16 cellular contexts compared by ENCODE assay signal in the genomic region with DNA sequence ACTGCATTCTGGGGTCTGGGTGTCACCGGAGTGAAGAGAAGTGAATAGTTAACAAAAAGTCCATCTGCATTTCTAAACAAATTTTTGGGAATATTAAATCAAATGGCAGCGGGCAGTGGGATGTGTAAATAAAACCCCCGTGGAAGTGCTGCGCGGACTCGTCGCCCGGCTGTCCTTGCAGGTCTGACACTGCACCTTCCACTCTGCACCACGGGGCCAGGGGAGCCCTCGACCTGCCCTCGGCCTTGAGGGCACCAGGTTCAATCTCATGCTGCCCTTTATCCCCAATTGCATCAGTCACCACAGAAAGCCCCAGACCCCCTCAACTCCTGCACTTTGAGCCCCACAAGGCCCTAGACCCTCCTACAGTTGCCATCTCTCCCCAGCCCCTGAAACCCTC. TPM values are rescaled to one million over a fixed set of nuclear protein-coding genes. Genes with fewer than 3 reads are reported as not detected.
DNase-seq lines count a peak whose midpoint lies in the region; ATAC-seq, FAIRE-seq and TF ChIP-seq lines count a peak whose summit lies in the region.
"Had no signal": no experiment of that assay in that cellular context is flagged by ENCODE, and none has a peak within 500 bp of the region (broad histone marks: within the 10 kb centered on the region; RNA-seq: fewer than 3 reads in every experiment).

No MANE protein-coding gene starts in this region.

- ATAC-seq in left cardiac atrium: no peak
- ATAC-seq: GM23338 had no signal

- intact Hi-C loops in left ventricle myocardium inferior (cut with micrococcal nuclease) (no loop called here), left cardiac atrium (cut with DNase I) (no loop called here), kidney (cut with DNase I) (no loop called here), sigmoid colon (cut with DNase I) (no loop called here)

- TF ChIP-seq CTCF in left ventricle myocardium inferior (IDR thresholded peaks at IDR 0.05; ENCODE audit: borderline replicate concordance) (no peak), kidney (IDR thresholded peaks at IDR 0.05; ENCODE audit: borderline replicate concordance, extremely low read depth, insufficient read depth) (no peak), sigmoid colon (IDR thresholded peaks at IDR 0.05) (no peak)

- H3K27me3 ChIP-seq in left ventricle myocardium inferior (ENCODE audit: low read depth) (peaks cover 20% of the 10 kb centered on the region), sigmoid colon (no peaks in the 10 kb centered on the region), HAP-1 (ENCODE audit: low read depth) (peaks cover 19% of the 10 kb centered on the region), small intestine (ENCODE audit: control insufficient read depth in 2 of 2, insufficient read depth in 2 of 2, low read length in 2 of 2) (peaks cover 3 to 7% of the 10 kb centered on the region in 2 donors)

- H3K4me1 ChIP-seq in left ventricle myocardium inferior (peaks cover 51% of the 10 kb centered on the region), kidney (ENCODE audit: control insufficient read depth in 1 of 2, insufficient read depth in 1 of 2, low read depth in 1 of 2, low read length in 2 of 2) (peaks cover 13 to 24% of the 10 kb centered on the region in 2 donors), sigmoid colon (peaks cover 0 to 38% (median 32%) of the 10 kb centered on the region in 4 donors), HAP-1 (peaks cover 20% of the 10 kb centered on the region), small intestine (ENCODE audit: control insufficient read depth in 2 of 2, insufficient read depth in 1 of 2, low read depth in 1 of 2, low read length in 1 of 2) (no peaks in the 10 kb centered on the region)

- no peaks in the 10 kb centered on the region for H3K9me3 ChIP-seq in left ventricle myocardium inferior (replicated peaks)
- no peaks in the 10 kb centered on the region for H3K9me3 ChIP-seq in kidney (ENCODE audit: control insufficient read depth in 1 of 2, low read length in 2 of 2)
- no peaks in the 10 kb centered on the region for H3K9me3 ChIP-seq in sigmoid colon
- no peaks in the 10 kb centered on the region; the same call in 1 of the 2 replicates for H3K9me3 ChIP-seq in HAP-1
- no peaks in the 10 kb centered on the region for H3K9me3 ChIP-seq in small intestine (ENCODE audit: control insufficient read depth, low read depth)
- H3K9me3 ChIP-seq: BLaER1 treated with 17β-estradiol and CSF1 and Interleukin-3, amounts not matched to agents 10 nM and 100 nM had no signal

- no peak overlapping the region for H3K4me3 ChIP-seq in left ventricle myocardium inferior
- H3K4me3 ChIP-seq in kidney (ENCODE audit: low read length in 2 of 2): no peak overlapping the region
- no peak overlapping the region for H3K4me3 ChIP-seq in sigmoid colon
- no peak overlapping the region for H3K4me3 ChIP-seq in HAP-1
- H3K4me3 ChIP-seq in small intestine (ENCODE audit: low read depth in 1 of 2, low read length in 2 of 2): no peak overlapping the region
- H3K4me3 ChIP-seq: BLaER1 treated with 17β-estradiol and CSF1 and Interleukin-3, amounts not matched to agents 10 nM and 100 nM; GM23338 had no signal

- DNase-seq in left ventricle myocardium inferior (no peak), left cardiac atrium (no peak), kidney (peak; percentile 57), sigmoid colon (peak; percentile 55), HAP-1 (ENCODE audit: low spot score in 2 of 2) (no peak), small intestine (no peak), NK-92 (lab: John Stamatoyannopoulos, UW; ENCODE audit: unreplicated experiment) (no peak)
- DNase-seq: ACHN; CD4-positive, CD25-positive, alpha-beta regulatory T cell; DMS53; GF-D8; H9 had no signal

- in situ Hi-C loops in HAP-1 (cut with MboI; ENCODE audit: low sequenced_read_pairs): no loop called here

- 66 to 79% methylated on average over 11 of the region's 11 CpGs for WGBS in sigmoid colon, 2 donors
- 63 to 78% (median 72%) methylated on average over 11 of the region's 11 CpGs for WGBS in small intestine, 3 donors

- TF ChIP-seq POLR2A in sigmoid colon (IDR thresholded peaks at IDR 0.05): no peak

- H3K36me3 ChIP-seq in left ventricle myocardium inferior (no peaks in the 10 kb centered on the region), kidney (ENCODE audit: control insufficient read depth in 1 of 2, insufficient read depth in 2 of 2, low read length in 2 of 2) (no peaks in the 10 kb centered on the region), sigmoid colon (no peaks in the 10 kb centered on the region), HAP-1 (replicated peaks) (no peaks in the 10 kb centered on the region), small intestine (ENCODE audit: control insufficient read depth in 2 of 2, insufficient read depth in 2 of 2, low read length in 2 of 2) (no peaks in the 10 kb centered on the region)
- H3K36me3 ChIP-seq: BLaER1 treated with 17β-estradiol and CSF1 and Interleukin-3, amounts not matched to agents 10 nM and 100 nM had no signal

- H3K27ac ChIP-seq in left ventricle myocardium inferior (replicated peaks) (peak overlapping the region; percentile 99), kidney (ENCODE audit: low read depth in 2 of 2, low read length in 2 of 2) (no peak overlapping the region), sigmoid colon (no peak overlapping the region), small intestine (ENCODE audit: low read depth in 1 of 2, low read length in 1 of 2) (no peak overlapping the region)
- H3K27ac ChIP-seq: BLaER1 treated with 17β-estradiol and CSF1 and Interleukin-3, amounts not matched to agents 10 nM and 100 nM had no signal

- H3K9ac ChIP-seq in kidney (ENCODE audit: low read length in 2 of 2): no peak overlapping the region
- H3K9ac ChIP-seq: BLaER1 treated with 17β-estradiol and CSF1 and Interleukin-3, amounts not matched to agents 10 nM and 100 nM had no signal

- FAIRE-seq in kidney (lab: Jason Lieb, UNC) (no peak), small intestine (lab: Jason Lieb, UNC) (no peak)

- TF ChIP-seq EP300 in sigmoid colon (IDR thresholded peaks at IDR 0.05): no peak

RNA-seq across cellular contexts. Expression of gene SMARCD3, which starts 6.4 kb away (rescaled TPM):
- total RNA-seq in left ventricle myocardium inferior: 104 TPM
- 100 to 1,000 TPM in 1 of 2 donors, 10 to 100 TPM in 1; 95.5 to 107 TPM for total RNA-seq in left cardiac atrium
- total RNA-seq in kidney: 52.5 TPM
- 46.4 TPM for polyA plus RNA-seq in kidney (ENCODE audit: insufficient read depth, low read depth, low replicate concordance)
- total RNA-seq in sigmoid colon: 10 to 100 TPM; 38.8 to 63.1 (median 51.6) TPM
- 10 to 100 TPM in 1 of 3 donors, 1 to 10 TPM in 2; 4.2 to 15.6 (median 9.5) TPM for polyA plus RNA-seq in sigmoid colon
- 10 to 100 TPM in 1 of 3 donors, 1 to 10 TPM in 1, under 1 TPM in 1; 0.89 to 11.1 (median 9.6) TPM for polyA plus RNA-seq in small intestine

RNA-seq across cellular contexts. Expression of gene CHPF2, which starts 22.6 kb away (rescaled TPM):
- total RNA-seq in left ventricle myocardium inferior (17.3 TPM), left cardiac atrium (10 to 100 TPM; 15.0 to 34.5 TPM), kidney (45.2 TPM), sigmoid colon (10 to 100 TPM; 14.3 to 36.3 (median 18.9) TPM)
- polyA plus RNA-seq in kidney (ENCODE audit: insufficient read depth, low read depth, low replicate concordance) (15.6 TPM), sigmoid colon (10 to 100 TPM in 1 of 3 donors, 1 to 10 TPM in 2; 5.4 to 27.9 (median 5.5) TPM), small intestine (10 to 100 TPM; 11.6 to 18.4 (median 17.8) TPM)

RNA-seq across cellular contexts. Expression of gene ABCF2, which starts 27.8 kb away (rescaled TPM):
- total RNA-seq in left ventricle myocardium inferior (30.5 TPM), left cardiac atrium (10 to 100 TPM; 21.4 to 33.6 TPM), kidney (30.8 TPM), sigmoid colon (10 to 100 TPM; 25.8 to 34.6 (median 30.2) TPM)
- polyA plus RNA-seq in kidney (ENCODE audit: insufficient read depth, low read depth, low replicate concordance) (22.5 TPM), sigmoid colon (10 to 100 TPM; 18.3 to 34.6 (median 19.8) TPM), small intestine (10 to 100 TPM; 11.0 to 23.7 (median 11.1) TPM)

RNA-seq across cellular contexts. Expression of gene H2BK1, which starts 44.6 kb away (rescaled TPM):
- total RNA-seq in left ventricle myocardium inferior: not detected
- not detected for total RNA-seq in left cardiac atrium
- total RNA-seq in kidney: not detected
- not detected for polyA plus RNA-seq in kidney (ENCODE audit: insufficient read depth, low read depth, low replicate concordance)
- total RNA-seq in sigmoid colon: not detected
- polyA plus RNA-seq in sigmoid colon: not detected
- polyA plus RNA-seq in small intestine: not detected
- total RNA-seq: A172, GM23338, H9, HT1080 had no signal
- polyA plus RNA-seq: CD4-positive, CD25-positive, alpha-beta regulatory T cell; GM23338 had no signal

Comparison
In these comparisons a context has a peak if more than half of its experiments do, and no peak if none do; other contexts are left out.
1. DNase-seq: peak in kidney (single experiment) and sigmoid colon (single experiment); none in left ventricle myocardium inferior (single experiment), left cardiac atrium (single experiment), HAP-1 (0 of 2), small intestine (single experiment) and NK-92 (single experiment).